In genomic region chr1:229285424-229285823, GRCh38 we compare ENCODE assay signal across 2 cellular contexts.
TF ChIP-seq lines count a peak whose summit lies in the region.

No MANE protein-coding gene starts in this region.

TF ChIP-seq in HEK293, 187 proteins besides CTCF, POLR2A, EP300 and RAD21:
- TF ChIP-seq ZNF398 (tag by site-specific recombination; IDR thresholded peaks at IDR 0.05) (no peak), GLI2 (tag by site-specific recombination; IDR thresholded peaks at IDR 0.05; ENCODE audit: borderline replicate concordance, low read depth) (no peak), ZNF600 (tag by site-specific recombination; IDR thresholded peaks at IDR 0.05) (peak; percentile 90), REPIN1 (tag by site-specific recombination; IDR thresholded peaks at IDR 0.05; ENCODE audit: low read depth) (no peak), ZNF549 (tag by site-specific recombination; IDR thresholded peaks at IDR 0.05) (no peak), ZNF423 (tag by site-specific recombination; IDR thresholded peaks at IDR 0.05) (no peak), ZFP37 (tag by site-specific recombination; IDR thresholded peaks at IDR 0.05) (no peak), PRDM10 (tag by site-specific recombination; IDR thresholded peaks at IDR 0.05) (no peak), ZFP69B (tag by site-specific recombination; IDR thresholded peaks at IDR 0.05) (no peak), HOXC10 (CRISPR knock-in tag; IDR thresholded peaks at IDR 0.05) (no peak), ZBTB17 (tag by site-specific recombination; IDR thresholded peaks at IDR 0.05) (no peak), ZNF747 (tag by site-specific recombination; IDR thresholded peaks at IDR 0.05) (no peak), ZNF366 (tag by site-specific recombination; conservative IDR thresholded peaks at IDR 0.05) (no peak), ATF2 (tag by site-specific recombination; IDR thresholded peaks at IDR 0.05; ENCODE audit: low read depth) (no peak), ZNF654 (tag by site-specific recombination; IDR thresholded peaks at IDR 0.05; ENCODE audit: low read depth) (no peak), KLF17 (tag by site-specific recombination; IDR thresholded peaks at IDR 0.05) (no peak), SALL2 (tag by site-specific recombination; IDR thresholded peaks at IDR 0.05; ENCODE audit: borderline replicate concordance) (no peak), ZNF610 (tag by site-specific recombination; IDR thresholded peaks at IDR 0.05; ENCODE audit: borderline replicate concordance) (no peak), TCF7L2 (IDR thresholded peaks at IDR 0.05; ENCODE audit: borderline replicate concordance, low read depth, low read length) (no peak), ZBTB8A (tag by site-specific recombination; IDR thresholded peaks at IDR 0.05) (no peak), ZNF221 (tag by site-specific recombination; IDR thresholded peaks at IDR 0.05; ENCODE audit: borderline replicate concordance) (no peak), WT1 (tag by site-specific recombination; IDR thresholded peaks at IDR 0.05) (peak; percentile 70), MZF1 (tag by site-specific recombination; IDR thresholded peaks at IDR 0.05; ENCODE audit: borderline replicate concordance) (peak; percentile 41; the same call in 1 of the 2 replicates), ZNF350 (tag by site-specific recombination; IDR thresholded peaks at IDR 0.05) (no peak), BCL11A (tag by site-specific recombination; IDR thresholded peaks at IDR 0.05; ENCODE audit: low read depth) (no peak), ZNF394 (tag by site-specific recombination; IDR thresholded peaks at IDR 0.05; ENCODE audit: borderline replicate concordance) (no peak)

TF ChIP-seq in K562, 482 proteins besides CTCF, POLR2A, EP300 and RAD21:
- TF ChIP-seq ATF2 (CRISPR knock-in tag; IDR thresholded peaks at IDR 0.05) (no peak), KLF16 (IDR thresholded peaks at IDR 0.05) (no peak), CEBPZ (IDR thresholded peaks at IDR 0.05; ENCODE audit: borderline replicate concordance, low read depth, low read length) (no peak), CSDE1 (IDR thresholded peaks at IDR 0.05) (no peak), GABPA (tag; conservative IDR thresholded peaks at IDR 0.05; ENCODE audit: low read depth) (no peak), ZNF384 (IDR thresholded peaks at IDR 0.05; ENCODE audit: low read depth, low read length) (no peak), GTF2B (IDR thresholded peaks at IDR 0.05; ENCODE audit: extremely low read depth, insufficient read length) (no peak), ARID4B (CRISPR knock-in tag; IDR thresholded peaks at IDR 0.05) (no peak), RBM22 (IDR thresholded peaks at IDR 0.05; ENCODE audit: low read depth, low read length, poor library complexity, severe bottlenecking) (no peak), CREB3L1 (IDR thresholded peaks at IDR 0.05; ENCODE audit: borderline replicate concordance, low read depth) (no peak), GTF2E2 (tag; IDR thresholded peaks at IDR 0.05) (no peak), BRF2 (IDR thresholded peaks at IDR 0.05; ENCODE audit: borderline replicate concordance, insufficient read depth, insufficient read length) (no peak), SMARCA4 (IDR thresholded peaks at IDR 0.05) (no peak), NR0B1 (IDR thresholded peaks at IDR 0.05; ENCODE audit: partially characterized antibody) (no peak), HMG20A (CRISPR knock-in tag; conservative IDR thresholded peaks at IDR 0.05) (no peak), ETS2 (tag; IDR thresholded peaks at IDR 0.05; ENCODE audit: borderline replicate concordance, poor library complexity, severe bottlenecking) (no peak), PTRF (tag; IDR thresholded peaks at IDR 0.05) (no peak), SMARCA5 (IDR thresholded peaks at IDR 0.05) (no peak)
